28 cellular contexts compared by ENCODE assay signal in genomic region chr20:2520617-2521016, GRCh38. TPM values are rescaled to one million over a fixed set of nuclear protein-coding genes. Genes with fewer than 3 reads are reported as not detected.
DNase-seq lines count a peak whose midpoint lies in the region; ATAC-seq and TF ChIP-seq lines count a peak whose summit lies in the region.
"Had no signal": no experiment of that assay in that cellular context is flagged by ENCODE, and none has a peak within 500 bp of the region (broad histone marks: within the 10 kb centered on the region; RNA-seq: fewer than 3 reads in every experiment).

No MANE protein-coding gene starts in this region.

- H4K20me1 ChIP-seq in IMR-90 (ENCODE audit: insufficient read depth, low read length), result no peaks in the 10 kb centered on the region
- H4K20me1 ChIP-seq: BLaER1 had no signal

- H3K9me1 ChIP-seq in IMR-90 (ENCODE audit: insufficient read depth, low read length), result peaks cover 28% of the 10 kb centered on the region

- DNase-seq in IMR-90 (no peak), choroid plexus epithelial cell (ENCODE audit: low read depth) (no peak), esophagus muscularis mucosa (ENCODE audit: extremely low spot score) (peak; percentile 78), iPS-NIHi7 (ENCODE audit: extremely low spot score) (no peak)
- DNase-seq in activated T-cell treated with anti-CD3 and anti-CD28 coated beads, Interleukin-2, amount 50 U/mL, for 1 hour, result no peak
- DNase-seq in activated naive CD4-positive, alpha-beta T cell (lab: John Stamatoyannopoulos, UW), result no peak
- DNase-seq: 8988T; ACHN; BE2C; C1 segment of cervical spinal cord; CD4-positive, alpha-beta memory T cell; CD4-positive, CD25-positive, alpha-beta regulatory T cell; CD8-positive, alpha-beta memory T cell; COR-L47; DMS 273 treated with DMSO at 0.1 percent for 48 hours; DMS153; DMS53; DMS79; DND-41; EL; GDM1 had no signal

- peaks cover 4 to 27% of the 10 kb centered on the region in 2 experiments; a peak in 3 of 4 replicates for H3K79me1 ChIP-seq in IMR-90 (ENCODE audit: low read depth in 1 of 2, low read length in 2 of 2)

- H4K8ac ChIP-seq in IMR-90 (ENCODE audit: low read depth in 2 of 2, low read length in 2 of 2), result no peak overlapping the region

- POLR2A ChIA-PET in IMR-90 (lab: Charles Lee; ENCODE audit: unreplicated experiment), result no interaction called here

- H3K56ac ChIP-seq in IMR-90 (ENCODE audit: extremely low read depth, insufficient read depth, low read length), result no peak overlapping the region

- CTCF ChIA-PET in IMR-90 (lab: Yijun Ruan, JAX), result no interaction called here

- H2AK5ac ChIP-seq in IMR-90 (ENCODE audit: low read depth, low read length), result no peak overlapping the region

- H3K9ac ChIP-seq in IMR-90 (ENCODE audit: low read depth, low read length), result no peak overlapping the region
- H3K9ac ChIP-seq: BLaER1 had no signal

- intact Hi-C loops in IMR-90 (cut with micrococcal nuclease), result no loop called here
- intact Hi-C loops in esophagus muscularis mucosa (cut with DNase I), result loop anchor here (5.0 to 10.0 kb wide), 3 partner anchors 48 to 234 kb away; partner anchors contain the start of gene SNRPB

- H3K23ac ChIP-seq in IMR-90 (ENCODE audit: low read depth, low read length), result 0 out of 2 replicates have a peak overlapping the region, but pooled peaks have one; percentile 28

- H3K36me3 ChIP-seq in IMR-90 (ENCODE audit: control insufficient read depth, insufficient read depth, low read length) (no peaks in the 10 kb centered on the region; the same call in 1 of the 2 replicates), esophagus muscularis mucosa (no peaks in the 10 kb centered on the region)
- H3K36me3 ChIP-seq: BE2C, BLaER1 had no signal

- no peak overlapping the region for H3K14ac ChIP-seq in IMR-90 (replicated peaks; ENCODE audit: low read depth, low read length)

- H2AK9ac ChIP-seq in IMR-90 (replicated peaks; ENCODE audit: low read depth, low read length, poor library complexity), result peak overlapping the region; percentile 66

- TF ChIP-seq EP300 in esophagus muscularis mucosa (IDR thresholded peaks at IDR 0.05), result no peak

- peaks cover 8% of the 10 kb centered on the region for H3K4me1 ChIP-seq in IMR-90 (ENCODE audit: control insufficient read depth, insufficient read depth, low read length)
- H3K4me1 ChIP-seq in esophagus muscularis mucosa, result peaks cover 3 to 23% (median 21%) of the 10 kb centered on the region in 4 donors
- H3K4me1 ChIP-seq: BE2C had no signal

- H2BK20ac ChIP-seq in IMR-90 (ENCODE audit: low read depth, low read length), result peak overlapping the region; percentile 59

- dilution Hi-C loops in IMR-90 (cut with HindIII; ENCODE audit: low sequenced_read_pairs, unreplicated experiment), result no loop called here

- H3K27ac ChIP-seq in IMR-90 (ENCODE audit: insufficient read depth, low read length) (no peak overlapping the region), esophagus muscularis mucosa (replicated peaks in 1 of 4) (no peak overlapping the region)
- H3K27ac ChIP-seq: BLaER1 had no signal

- TF ChIP-seq CTCF in IMR-90 (conservative IDR thresholded peaks at IDR 0.05; ENCODE audit: low read depth, low read length), result no peak
- TF ChIP-seq CTCF in choroid plexus epithelial cell (conservative IDR thresholded peaks at IDR 0.05; ENCODE audit: low read depth, low read length), result peak; percentile 1
- no peak for TF ChIP-seq CTCF in esophagus muscularis mucosa (IDR thresholded peaks at IDR 0.05)

- H4K91ac ChIP-seq in IMR-90 (ENCODE audit: insufficient read depth, low read depth, low read length), result peak overlapping the region; percentile 34; the same call in 1 of the 2 replicates

- in situ Hi-C loops in IMR-90 (cut with MboI; ENCODE audit: low sequenced_read_pairs), result loop anchor here (25.0 kb wide), 1 partner anchor 317 kb away; the partner anchor contains the start of genes PCED1A and VPS16

- no peak overlapping the region for H4K5ac ChIP-seq in IMR-90 (ENCODE audit: low read depth, low read length)

- H3K4me2 ChIP-seq in IMR-90 (ENCODE audit: low read depth, low read length), result peak overlapping the region; percentile 36; the same call in 1 of the 2 replicates
- H3K4me2 ChIP-seq: BLaER1 had no signal

- H3K4me3 ChIP-seq in IMR-90 (ENCODE audit: insufficient read depth, low read depth, low read length) (no peak overlapping the region), choroid plexus epithelial cell (ENCODE audit: low read depth, low read length) (no peak overlapping the region), esophagus muscularis mucosa (no peak overlapping the region)
- H3K4me3 ChIP-seq: BLaER1, GM12878 had no signal

- H2BK5ac ChIP-seq in IMR-90 (ENCODE audit: low read depth, low read length, poor library complexity, severe bottlenecking), result no peak overlapping the region

- H2AFZ ChIP-seq in IMR-90 (replicated peaks; ENCODE audit: low read length, poor library complexity), result peak overlapping the region; percentile 45

- peak overlapping the region; percentile 34 for H3K4ac ChIP-seq in IMR-90 (ENCODE audit: low read depth, low read length)

- no peak overlapping the region; the same call in 2 of the 3 replicates for H2BK15ac ChIP-seq in IMR-90 (ENCODE audit: low read depth, low read length)

- WGBS in IMR-90 (ENCODE audit: extremely low coverage in 2 of 2, insufficient read length in 1 of 2), 2 experiments, result 95% methylated on average over 3 of the region's 3 CpGs; no CpG with 5 or more reads in 1 of the 2 experiments
- 89% methylated on average over 3 of the region's 3 CpGs for WGBS in esophagus muscularis mucosa

- H3K27me3 ChIP-seq in IMR-90 (ENCODE audit: control insufficient read depth, insufficient read depth, low read length) (no peaks in the 10 kb centered on the region), esophagus muscularis mucosa (no peaks in the 10 kb centered on the region)
- H3K27me3 ChIP-seq: BE2C, BLaER1 had no signal

- no TSS peak for BruUV-seq in IMR-90 (replicated peaks; lab: Mats Ljungman, UMichigan)

- TF ChIP-seq RAD21 in IMR-90 (IDR thresholded peaks at IDR 0.05; ENCODE audit: low read length), result no peak

- TF ChIP-seq POLR2A in IMR-90 (IDR thresholded peaks at IDR 0.05; ENCODE audit: low read depth, low read length) (no peak), esophagus muscularis mucosa (IDR thresholded peaks at IDR 0.05; ENCODE audit: low read depth) (no peak)

- ATAC-seq in IMR-90 (ENCODE audit: low read depth), result no peak
- ATAC-seq: GM12878 had no signal

- peak overlapping the region; percentile 42 for H2BK120ac ChIP-seq in IMR-90 (ENCODE audit: low read depth, low read length)

- H3K18ac ChIP-seq in IMR-90 (ENCODE audit: low read depth, low read length), result no peak overlapping the region

- H3K9me3 ChIP-seq in IMR-90 (ENCODE audit: control insufficient read depth, insufficient read depth, low read length) (no peaks in the 10 kb centered on the region), esophagus muscularis mucosa (no peaks in the 10 kb centered on the region)
- H3K9me3 ChIP-seq: BE2C, BLaER1 had no signal

TF ChIP-seq in IMR-90, 13 proteins besides CTCF, POLR2A, EP300 and RAD21:
- TF ChIP-seq BHLHE40 (IDR thresholded peaks at IDR 0.05; ENCODE audit: low read depth, low read length) (no peak), ELK1 (IDR thresholded peaks at IDR 0.05; ENCODE audit: borderline replicate concordance, low read depth, low read length) (no peak), RFX5 (IDR thresholded peaks at IDR 0.05; ENCODE audit: low read depth, low read length) (no peak), USF2 (IDR thresholded peaks at IDR 0.05; ENCODE audit: low read depth, low read length) (no peak), FOS (IDR thresholded peaks at IDR 0.05; ENCODE audit: low read depth, low read length) (no peak), SMC3 (IDR thresholded peaks at IDR 0.05; ENCODE audit: low read depth, low read length) (no peak)

RNA-seq across cellular contexts. Expression of gene ZNF343, which starts 11.9 kb away (rescaled TPM):
- total RNA-seq in IMR-90 (2012; rRNA removed), result 18.9 and 26.2 TPM in 2 replicates
- polyA plus RNA-seq in IMR-90 (2012; rRNA removed), result 7.4 and 7.8 TPM in 2 replicates
- polyA plus RNA-seq in IMR-90 (2012; cell fraction: cytosol; rRNA removed), result 2.1 and 2.2 TPM in 2 replicates
- 8.1 and 31.6 TPM in 2 replicates for polyA plus RNA-seq in IMR-90 (2012; cell fraction: nucleus; rRNA removed; ENCODE audit: low replicate concordance)
- 10 to 100 TPM in 3 of 4 donors, 1 to 10 TPM in 1; 9.9 to 19.5 (median 16.1) TPM for total RNA-seq in esophagus muscularis mucosa

RNA-seq across cellular contexts. Expression of gene TMC2, which starts 15.8 kb away (rescaled TPM):
- total RNA-seq in IMR-90 (2012; rRNA removed) (not detected in 2 replicates), esophagus muscularis mucosa (under 1 TPM in 2 of 4 donors, not detected in 2; 0.19 to 0.34 TPM)
- polyA plus RNA-seq in IMR-90 (2012; rRNA removed), result not detected in 2 replicates
- polyA plus RNA-seq in IMR-90 (2012; cell fraction: cytosol; rRNA removed), result not detected in 2 replicates
- not detected in 2 replicates for polyA plus RNA-seq in IMR-90 (2012; cell fraction: nucleus; rRNA removed; ENCODE audit: low replicate concordance)
- total RNA-seq: A673; CD4-positive, alpha-beta memory T cell; CD4-positive, CD25-positive, alpha-beta regulatory T cell; CD8-positive, alpha-beta memory T cell; Daoy; G401; GM12878 had no signal
- polyA plus RNA-seq: AG04450; CD14-positive monocyte; CD4-positive, alpha-beta memory T cell; CD4-positive, CD25-positive, alpha-beta regulatory T cell; CD8-positive, alpha-beta memory T cell had no signal

RNA-seq across cellular contexts. Expression of gene SNRPB, which starts 50.0 kb away (rescaled TPM):
- 103 and 109 TPM in 2 replicates for total RNA-seq in IMR-90 (2012; rRNA removed)
- 214 and 249 TPM in 2 replicates for polyA plus RNA-seq in IMR-90 (2012; rRNA removed)
- polyA plus RNA-seq in IMR-90 (2012; cell fraction: cytosol; rRNA removed), result 295 and 345 TPM in 2 replicates
- polyA plus RNA-seq in IMR-90 (2012; cell fraction: nucleus; rRNA removed; ENCODE audit: low replicate concordance), result 141 and 176 TPM in 2 replicates
- 100 to 1,000 TPM; 127 to 258 (median 216) TPM for total RNA-seq in esophagus muscularis mucosa
